6 cellular contexts compared by ENCODE assay signal in the genomic region with DNA sequence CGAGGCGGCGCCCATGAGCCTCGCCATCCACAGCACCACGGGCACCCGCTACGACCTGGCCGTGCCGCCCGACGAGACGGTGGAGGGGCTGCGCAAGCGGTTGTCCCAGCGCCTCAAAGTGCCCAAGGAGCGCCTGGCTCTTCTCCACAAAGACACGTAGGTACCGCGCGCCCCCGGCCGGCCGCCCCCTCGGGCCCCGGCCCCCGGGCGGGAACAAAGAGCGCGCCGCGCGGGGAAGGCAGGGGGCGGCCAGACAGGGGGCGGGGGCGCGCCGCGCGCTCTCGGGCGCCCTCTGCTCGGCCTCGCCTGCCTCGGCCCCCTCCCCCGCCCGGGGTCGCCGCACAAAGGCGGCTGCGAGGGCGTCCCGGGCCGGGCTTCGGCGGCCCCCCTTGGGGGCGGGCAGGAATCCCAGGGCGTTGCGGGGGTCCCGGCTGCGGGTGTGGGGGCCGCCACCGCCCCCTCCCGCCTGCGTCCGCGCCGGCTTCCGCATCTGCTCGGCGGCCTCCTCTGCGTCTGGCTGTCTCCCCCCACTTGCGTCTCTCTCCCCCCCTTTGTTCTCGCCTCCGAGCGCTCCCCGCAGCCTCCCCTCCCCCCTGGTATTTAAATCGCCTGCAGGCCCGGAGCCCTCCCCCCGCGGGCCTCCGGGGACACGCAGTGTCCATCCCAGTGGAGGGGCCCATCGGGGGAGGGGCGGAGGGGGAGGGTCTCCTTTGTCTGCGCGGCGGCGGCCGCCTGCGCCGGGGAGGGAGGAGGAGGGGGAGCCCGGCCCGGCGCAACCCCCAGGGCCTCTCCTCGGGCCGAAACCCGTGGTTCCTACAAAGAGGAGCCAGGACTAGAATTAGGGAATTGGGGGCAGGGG. TPM values are rescaled to one million over a fixed set of nuclear protein-coding genes. Genes with fewer than 3 reads are reported as not detected.
DNase-seq lines count a peak whose midpoint lies in the region.

No MANE protein-coding gene starts in this region.

- under 1% methylated on average over 97 of the region's 97 CpGs for WGBS in thymus

- DNase-seq in Ammon's horn (ENCODE audit: low spot score) = peak; percentile 83
- DNase-seq in M059J (ENCODE audit: low read depth) = peak; percentile 49
- peak; percentile 43 for DNase-seq in activated gamma-delta T cell treated with anti-CD3 and anti-CD28 coated beads, Interleukin-2, amount 50 U/mL, for 16 hours (ENCODE audit: low read depth)
- peak; percentile 84 for DNase-seq in iPS-NIHi11 (ENCODE audit: low spot score)
- DNase-seq in GOT3 (lab: John Stamatoyannopoulos, UW) = no peak

- no peaks in the 10 kb centered on the region for H3K9me3 ChIP-seq in thymus (ENCODE audit: control insufficient read depth)

- peak overlapping the region; percentile 99 for H3K4me3 ChIP-seq in thymus (ENCODE audit: low read length)

- peaks cover 14% of the 10 kb centered on the region for H3K4me1 ChIP-seq in thymus (ENCODE audit: control insufficient read depth, insufficient read depth, low read length)

- H3K27ac ChIP-seq in thymus (ENCODE audit: low read depth) = peak overlapping the region; percentile 97

- H3K27me3 ChIP-seq in thymus (ENCODE audit: control insufficient read depth, insufficient read depth) = no peaks in the 10 kb centered on the region

- H3K36me3 ChIP-seq in thymus (ENCODE audit: control insufficient read depth, insufficient read depth) = peaks cover 25% of the 10 kb centered on the region

RNA-seq across cellular contexts. Expression of a gene that starts 2.2 kb away (rescaled TPM):
- 4.5 and 11.0 TPM in 2 replicates for total RNA-seq in M059J (2014; rRNA removed; shearing (Covaris generic))
- polyA plus RNA-seq in thymus = 55.1 TPM

RNA-seq across cellular contexts. Expression of a gene that starts 9.1 kb away (rescaled TPM):
- total RNA-seq in M059J (2014; rRNA removed; shearing (Covaris generic)) = 45.0 and 69.8 TPM in 2 replicates
- polyA plus RNA-seq in thymus = 150 TPM

RNA-seq across cellular contexts. Expression of a gene that starts 12.8 kb away (rescaled TPM):
- 0.44 and 4.4 TPM in 2 replicates for total RNA-seq in M059J (2014; rRNA removed; shearing (Covaris generic))
- polyA plus RNA-seq in thymus = 0.37 TPM

RNA-seq across cellular contexts. Expression of a gene that starts 18.5 kb away (rescaled TPM):
- 115 and 145 TPM in 2 replicates for total RNA-seq in M059J (2014; rRNA removed; shearing (Covaris generic))
- polyA plus RNA-seq in thymus = 693 TPM

RNA-seq across cellular contexts. Expression of a gene that starts 24.7 kb away (rescaled TPM):
- 108 and 128 TPM in 2 replicates for total RNA-seq in M059J (2014; rRNA removed; shearing (Covaris generic))
- 62.2 TPM for polyA plus RNA-seq in thymus
